Comparison of ENCODE assay signal across 20 cellular contexts in the genomic region with DNA sequence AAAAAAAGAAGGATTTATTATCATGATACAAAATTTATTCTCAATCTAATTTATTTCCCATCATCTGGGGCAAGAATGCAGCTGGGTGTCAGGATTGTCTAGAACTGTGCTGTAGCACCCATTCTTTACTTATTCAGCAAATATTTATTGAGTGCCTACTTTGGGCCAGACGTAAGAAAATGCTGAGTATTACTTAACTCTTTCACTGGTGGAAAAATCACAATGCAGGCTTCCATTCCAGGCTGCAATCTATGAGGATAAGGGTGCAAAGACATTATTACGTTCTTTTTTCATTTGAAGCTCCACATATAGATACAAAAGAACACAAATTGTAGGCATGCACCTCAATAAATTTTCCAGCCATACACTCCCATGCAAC.
DNase-seq lines count a peak whose midpoint lies in the region; ATAC-seq, FAIRE-seq and TF ChIP-seq lines count a peak whose summit lies in the region.
"Had no signal": no experiment of that assay in that cellular context is flagged by ENCODE, and none has a peak within 500 bp of the region (broad histone marks: within the 10 kb centered on the region; RNA-seq: fewer than 3 reads in every experiment).

No MANE protein-coding gene starts in this region.

- no peak overlapping the region for H2AK9ac ChIP-seq in IMR-90 (replicated peaks; ENCODE audit: low read depth, low read length, poor library complexity)

- no peak for TF ChIP-seq CTCF in HepG2 (CRISPR knock-in tag; IDR thresholded peaks at IDR 0.05)
- TF ChIP-seq CTCF in right lobe of liver (IDR thresholded peaks at IDR 0.05) = no peak
- no peak for TF ChIP-seq CTCF in IMR-90 (conservative IDR thresholded peaks at IDR 0.05; ENCODE audit: low read depth, low read length)
- TF ChIP-seq CTCF in K562 (IDR thresholded peaks at IDR 0.05 in 2 of 3, conservative IDR thresholded peaks at IDR 0.05 in 1 of 3; ENCODE audit: insufficient read depth in 2 of 3, low read depth in 1 of 3, low read length in 3 of 3) = no peak
- no peak for TF ChIP-seq CTCF in thyroid gland (IDR thresholded peaks at IDR 0.05)

- no peak overlapping the region; the same call in 1 of the 2 replicates for H3K23ac ChIP-seq in IMR-90 (ENCODE audit: low read depth, low read length)

- TF ChIP-seq EP300 in HepG2 (IDR thresholded peaks at IDR 0.05; ENCODE audit: low read depth in 2 of 2, low read length in 2 of 2) (no peak), HepG2 (CRISPR knock-in tag; IDR thresholded peaks at IDR 0.05; ENCODE audit: borderline replicate concordance) (no peak), K562 (IDR thresholded peaks at IDR 0.05; ENCODE audit: low read length) (no peak)

- intact Hi-C loops in HepG2 (cut with micrococcal nuclease; ENCODE audit: unreplicated experiment) = no loop called here
- intact Hi-C loops in right lobe of liver (cut with DNase I) = no loop called here
- intact Hi-C loops in IMR-90 (cut with micrococcal nuclease) = no loop called here
- intact Hi-C loops in K562 (cut with micrococcal nuclease) = no loop called here
- intact Hi-C loops in thyroid gland (cut with DNase I) = no loop called here

- BruUV-seq in HepG2 (replicated peaks; lab: Mats Ljungman, UMichigan) = no TSS peak
- no TSS peak for BruUV-seq in IMR-90 (replicated peaks; lab: Mats Ljungman, UMichigan)
- BruUV-seq in K562 (replicated peaks; lab: Mats Ljungman, UMichigan) = no TSS peak

- H3K4me2 ChIP-seq in HepG2 (ENCODE audit: low read depth, low read length) (no peak overlapping the region), IMR-90 (ENCODE audit: low read depth, low read length) (no peak overlapping the region), K562 (ENCODE audit: insufficient read depth, low read length) (no peak overlapping the region)
- H3K4me2 ChIP-seq: GM23338 had no signal

- no peak overlapping the region for H2BK20ac ChIP-seq in IMR-90 (ENCODE audit: low read depth, low read length)

- ATAC-seq in HepG2 (no peak), right lobe of liver (no peak), IMR-90 (ENCODE audit: low read depth) (no peak), K562 (no peak)
- ATAC-seq: GM23338 had no signal

- no peak overlapping the region for H3K9ac ChIP-seq in HepG2 (ENCODE audit: insufficient read depth, low read depth, low read length)
- no peak overlapping the region for H3K9ac ChIP-seq in IMR-90 (ENCODE audit: low read depth, low read length)
- H3K9ac ChIP-seq in K562 (ENCODE audit: insufficient read depth in 1 of 2, low read depth in 2 of 2, low read length in 2 of 2) = no peak overlapping the region

- DNase-seq in HepG2 (ENCODE audit: low spot score) = no peak
- no peak for DNase-seq in right lobe of liver
- DNase-seq in IMR-90 = no peak
- DNase-seq in K562 (ENCODE audit: extremely low read depth in 1 of 4, low spot score in 3 of 4) = no peak
- DNase-seq in thyroid gland = no peak
- no peak for DNase-seq in NCI-H128 (lab: John Stamatoyannopoulos, UW; ENCODE audit: unreplicated experiment)
- DNase-seq in NCI-H345 treated with DMSO at 0.1 percent for 48 hours (lab: John Stamatoyannopoulos, UW; ENCODE audit: unreplicated experiment) = no peak
- DNase-seq: 8988T; C1 segment of cervical spinal cord; Calu3; CD4-positive, alpha-beta memory T cell; COR-L47; DMS53; DMS79 treated with DMSO at 0.1 percent for 48 hours; GF-D8; H9; HFFc6 had no signal

- FAIRE-seq in HepG2 (lab: Jason Lieb, UNC) (no peak), K562 (lab: Jason Lieb, UNC) (no peak)
- FAIRE-seq: GM12891, GM18507 had no signal

- TF ChIP-seq RAD21 in HepG2 (CRISPR knock-in tag; IDR thresholded peaks at IDR 0.05) = no peak
- TF ChIP-seq RAD21 in IMR-90 (IDR thresholded peaks at IDR 0.05; ENCODE audit: low read length) = no peak
- TF ChIP-seq RAD21 in K562 (CRISPR knock-in tag; conservative IDR thresholded peaks at IDR 0.05 in 1 of 2, IDR thresholded peaks at IDR 0.05 in 1 of 2) = no peak

- no peaks in the 10 kb centered on the region for H3K79me2 ChIP-seq in HepG2 (ENCODE audit: insufficient read depth, low read length)
- no peaks in the 10 kb centered on the region for H3K79me2 ChIP-seq in K562 (ENCODE audit: control insufficient read depth, insufficient read depth, low read length)

- no peak overlapping the region for H2BK120ac ChIP-seq in IMR-90 (ENCODE audit: low read depth, low read length)

- H3K9me3 ChIP-seq in HepG2 (ENCODE audit: low read length) (no peaks in the 10 kb centered on the region), right lobe of liver (no peaks in the 10 kb centered on the region), IMR-90 (ENCODE audit: control insufficient read depth, insufficient read depth, low read length) (no peaks in the 10 kb centered on the region), K562 (replicated peaks; ENCODE audit: control insufficient read depth, insufficient read depth, low read depth, low read length) (no peaks in the 10 kb centered on the region), thyroid gland (no peaks in the 10 kb centered on the region)

- H3K27me3 ChIP-seq in HepG2 (ENCODE audit: control insufficient read depth in 1 of 2, insufficient read depth in 2 of 2, low read length in 2 of 2) (peaks cover 0 to 2% of the 10 kb centered on the region in 2 experiments; a peak in 3 of 5 replicates), right lobe of liver (no peaks in the 10 kb centered on the region), IMR-90 (ENCODE audit: control insufficient read depth, insufficient read depth, low read length) (peaks cover 12% of the 10 kb centered on the region), K562 (ENCODE audit: control insufficient read depth in 2 of 2, insufficient read depth in 2 of 2, low read length in 2 of 2) (no peaks in the 10 kb centered on the region; a peak in 2 of 5 replicates), thyroid gland (no peaks in the 10 kb centered on the region)

- no peaks in the 10 kb centered on the region for H3K36me3 ChIP-seq in HepG2 (replicated peaks in 1 of 2; ENCODE audit: control insufficient read depth in 1 of 2, insufficient read depth in 2 of 2, low read length in 2 of 2)
- no peaks in the 10 kb centered on the region for H3K36me3 ChIP-seq in right lobe of liver
- no peaks in the 10 kb centered on the region for H3K36me3 ChIP-seq in IMR-90 (ENCODE audit: control insufficient read depth, insufficient read depth, low read length)
- H3K36me3 ChIP-seq in K562 (ENCODE audit: control insufficient read depth, insufficient read depth, low read length) = no peaks in the 10 kb centered on the region
- H3K36me3 ChIP-seq in thyroid gland = no peaks in the 10 kb centered on the region

- no peaks in the 10 kb centered on the region for H4K20me1 ChIP-seq in HepG2 (ENCODE audit: insufficient read depth, low read length)
- no peaks in the 10 kb centered on the region for H4K20me1 ChIP-seq in IMR-90 (ENCODE audit: insufficient read depth, low read length)
- no peaks in the 10 kb centered on the region for H4K20me1 ChIP-seq in K562 (replicated peaks; ENCODE audit: control insufficient read depth, insufficient read depth, low read length)

- H3K18ac ChIP-seq in IMR-90 (ENCODE audit: low read depth, low read length) = no peak overlapping the region

- H3K4me1 ChIP-seq in HepG2 (ENCODE audit: insufficient read depth, low read length) (no peaks in the 10 kb centered on the region), right lobe of liver (no peaks in the 10 kb centered on the region), IMR-90 (ENCODE audit: control insufficient read depth, insufficient read depth, low read length) (peaks cover 2% of the 10 kb centered on the region; the same call in 1 of the 2 replicates), K562 (replicated peaks in 1 of 2; ENCODE audit: control insufficient read depth in 2 of 2, insufficient read depth in 2 of 2, low read length in 2 of 2) (no peaks in the 10 kb centered on the region), thyroid gland (peaks cover 15 to 36% of the 10 kb centered on the region in 2 donors)

- dilution Hi-C loops in IMR-90 (cut with HindIII; ENCODE audit: low sequenced_read_pairs, unreplicated experiment) = no loop called here

- in situ Hi-C loops in HepG2 (cut with HindIII; ENCODE audit: extremely low pct_ligation_motif_present, low pct_unique_long_range_greater_than_20kb) = no loop called here
- in situ Hi-C loops in IMR-90 (cut with MboI; ENCODE audit: low sequenced_read_pairs) = no loop called here
- in situ Hi-C loops in K562 (cut with MboI) = no loop called here

- TF ChIP-seq POLR2A in HepG2 (IDR thresholded peaks at IDR 0.05; ENCODE audit: insufficient read depth in 1 of 2, low read depth in 2 of 2, low read length in 2 of 2) = no peak
- no peak for TF ChIP-seq POLR2A in right lobe of liver (IDR thresholded peaks at IDR 0.05)
- no peak for TF ChIP-seq POLR2A in IMR-90 (IDR thresholded peaks at IDR 0.05; ENCODE audit: low read depth, low read length)
- TF ChIP-seq POLR2A in K562 (conservative IDR thresholded peaks at IDR 0.05) = no peak
- no peak for TF ChIP-seq POLR2A in thyroid gland (IDR thresholded peaks at IDR 0.05)

- no peak overlapping the region for H2BK15ac ChIP-seq in IMR-90 (ENCODE audit: low read depth, low read length)

- no peak overlapping the region for H3K4ac ChIP-seq in IMR-90 (ENCODE audit: low read depth, low read length)

- no peak overlapping the region for H3K14ac ChIP-seq in IMR-90 (replicated peaks; ENCODE audit: low read depth, low read length)

- H4K5ac ChIP-seq in IMR-90 (ENCODE audit: low read depth, low read length) = no peak overlapping the region

- WGBS in HepG2 (ENCODE audit: low lambda C conversion rate) = 45% methylated on average over 2 of the region's 2 CpGs
- WGBS in right lobe of liver (ENCODE audit: insufficient coverage, low coverage, low lambda C conversion rate, missing lambda C conversion rate) = 43% methylated on average over 2 of the region's 2 CpGs
- WGBS in IMR-90 (ENCODE audit: extremely low coverage in 2 of 2, insufficient read length in 1 of 2), 2 experiments = no CpG with 5 or more reads among the region's 2 CpGs
- 0% methylated on average over 2 of the region's 2 CpGs for WGBS in K562 (ENCODE audit: insufficient coverage, low coverage, missing lambda C conversion rate)
- WGBS in thyroid gland, 2 donors = 74 to 80% methylated on average over 2 of the region's 2 CpGs

- no peak overlapping the region for H4K8ac ChIP-seq in IMR-90 (ENCODE audit: low read depth in 2 of 2, low read length in 2 of 2)

- no peak overlapping the region for H4K91ac ChIP-seq in IMR-90 (ENCODE audit: insufficient read depth, low read depth, low read length)

- H2BK5ac ChIP-seq in IMR-90 (ENCODE audit: low read depth, low read length, poor library complexity, severe bottlenecking) = no peak overlapping the region

- CTCF ChIA-PET in HepG2 (lab: Yijun Ruan, JAX; ENCODE audit: low intra/inter-chr PET ratio, low total read pairs) = no interaction called here
- CTCF ChIA-PET in IMR-90 (lab: Yijun Ruan, JAX) = interaction anchor here (0.7 to 3.6 kb wide), 2 partner anchors 18 to 344 kb away, joined by 7 to 12 read pairs; no protein-coding TSS in a partner anchor
- CTCF ChIA-PET in K562 (lab: Yijun Ruan, JAX; ENCODE audit: low intra/inter-chr PET ratio) = no interaction called here

- POLR2A ChIA-PET in HepG2 (lab: Yijun Ruan, JAX) (no interaction called here), IMR-90 (lab: Charles Lee; ENCODE audit: unreplicated experiment) (no interaction called here), K562 (lab: Yijun Ruan, JAX) (interaction anchor here (0.6 to 1.6 kb wide), 3 partner anchors 10 to 332 kb away, joined by 3 read pairs; no protein-coding TSS in a partner anchor)

- no peak overlapping the region for H3K4me3 ChIP-seq in HepG2 (replicated peaks in 1 of 3; ENCODE audit: insufficient read depth in 1 of 3, low read depth in 2 of 3, low read length in 3 of 3)
- no peak overlapping the region for H3K4me3 ChIP-seq in right lobe of liver
- H3K4me3 ChIP-seq in IMR-90 (ENCODE audit: insufficient read depth, low read depth, low read length) = no peak overlapping the region
- no peak overlapping the region for H3K4me3 ChIP-seq in K562
- no peak overlapping the region for H3K4me3 ChIP-seq in thyroid gland (replicated peaks in 1 of 3)
- H3K4me3 ChIP-seq: GM23338 had no signal

- no peak overlapping the region for H2AK5ac ChIP-seq in IMR-90 (ENCODE audit: low read depth, low read length)

- H3K56ac ChIP-seq in IMR-90 (ENCODE audit: extremely low read depth, insufficient read depth, low read length) = no peak overlapping the region

- H3K27ac ChIP-seq in HepG2 (ENCODE audit: extremely low read length, insufficient read depth, low read length) (no peak overlapping the region), right lobe of liver (no peak overlapping the region), IMR-90 (ENCODE audit: insufficient read depth, low read length) (no peak overlapping the region), K562 (ENCODE audit: extremely low read depth, low read depth, low read length) (no peak overlapping the region), thyroid gland (no peak overlapping the region)

- H3K9me1 ChIP-seq in IMR-90 (ENCODE audit: insufficient read depth, low read length) (no peaks in the 10 kb centered on the region; the same call in 1 of the 2 replicates), K562 (ENCODE audit: control insufficient read depth, insufficient read depth, low read length) (no peaks in the 10 kb centered on the region)

- H3K79me1 ChIP-seq in IMR-90 (ENCODE audit: low read depth in 1 of 2, low read length in 2 of 2) = no peaks in the 10 kb centered on the region

- H2AFZ ChIP-seq in HepG2 (ENCODE audit: low read length) (no peak overlapping the region), IMR-90 (replicated peaks; ENCODE audit: low read length, poor library complexity) (no peak overlapping the region), K562 (ENCODE audit: low read depth, low read length) (no peak overlapping the region)
